ENCODE assay signal across 29 cellular contexts in the genomic region with DNA sequence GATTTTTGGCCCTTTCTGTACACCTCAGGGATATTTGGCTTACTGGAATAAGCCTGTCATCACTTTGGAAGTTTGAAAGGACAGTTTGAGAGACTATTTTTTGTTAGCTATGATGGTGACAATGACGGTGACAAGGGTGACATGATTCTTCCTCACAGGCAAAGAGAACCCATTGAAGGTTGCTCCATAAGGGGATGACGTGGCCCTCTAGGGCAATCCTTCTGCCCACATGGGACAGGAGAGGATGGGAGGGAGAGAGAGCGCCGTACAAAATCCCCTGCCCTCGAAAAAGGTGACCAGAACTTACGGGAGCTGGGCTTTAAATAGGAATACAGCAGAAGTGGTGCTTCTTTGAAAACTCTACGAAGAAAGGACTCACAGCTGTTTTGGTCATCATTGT. TPM values are rescaled to one million over a fixed set of nuclear protein-coding genes. Genes with fewer than 3 reads are reported as not detected.
DNase-seq lines count a peak whose midpoint lies in the region; ATAC-seq and TF ChIP-seq lines count a peak whose summit lies in the region.
"Had no signal": no experiment of that assay in that cellular context is flagged by ENCODE, and none has a peak within 500 bp of the region (broad histone marks: within the 10 kb centered on the region; RNA-seq: fewer than 3 reads in every experiment).

No MANE protein-coding gene starts in this region.

- no peaks in the 10 kb centered on the region for H3K27me3 Mint-ChIP-seq in CD4-positive, alpha-beta T cell
- H3K27me3 Mint-ChIP-seq in T-helper 17 cell (no peaks in the 10 kb centered on the region), MCF 10A (ENCODE audit: insufficient read depth, unreplicated experiment) (peaks cover 98% of the 10 kb centered on the region)
- H3K27me3 Mint-ChIP-seq: activated naive CD4-positive, alpha-beta T cell treated with anti-CD3 and anti-CD28 coated beads, Interleukin-2, amount 10 ng/mL, durations not matched to agents 7 days and 5 days; activated T-helper 17 cell treated with anti-CD3 and anti-CD28 coated beads, Interleukin-2, amount 50 U/mL, for 72 hours had no signal

- CTCF ChIA-PET in CD4-positive, alpha-beta T cell (lab: Charles Lee), result no interaction called here
- CTCF ChIA-PET in MCF 10A (lab: Yijun Ruan, JAX), result interaction anchor here (0.7 to 1.3 kb wide), 3 partner anchors 13 to 146 kb away, joined by 3 to 4 read pairs (median 3); no protein-coding TSS in a partner anchor

- H3K36me3 ChIP-seq in right atrium auricular region (peaks cover 9% of the 10 kb centered on the region), spleen (peaks cover 0 to 33% (median 5%) of the 10 kb centered on the region in 6 donors)
- H3K36me3 ChIP-seq: breast epithelium, pancreas, tibial nerve had no signal

- H3K36me3 Mint-ChIP-seq in CD4-positive, alpha-beta T cell (ENCODE audit: low read depth), result peaks cover 56% of the 10 kb centered on the region
- H3K36me3 Mint-ChIP-seq in T-helper 17 cell (ENCODE audit: low read depth), result peaks cover 3% of the 10 kb centered on the region
- H3K36me3 Mint-ChIP-seq in MCF 10A (ENCODE audit: insufficient read depth, unreplicated experiment), result peaks cover 5% of the 10 kb centered on the region
- H3K36me3 Mint-ChIP-seq: IgD-negative memory B cell, immature natural killer cell had no signal

- H3K4me3 Mint-ChIP-seq in CD4-positive, alpha-beta T cell, result no peak overlapping the region
- H3K4me3 Mint-ChIP-seq in T-helper 17 cell (no peak overlapping the region), MCF 10A (ENCODE audit: unreplicated experiment) (no peak overlapping the region)
- H3K4me3 Mint-ChIP-seq: activated naive CD4-positive, alpha-beta T cell treated with anti-CD3 and anti-CD28 coated beads, Interleukin-2, amount 10 ng/mL, durations not matched to agents 7 days and 5 days; activated T-helper 17 cell treated with anti-CD3 and anti-CD28 coated beads, Interleukin-2, amount 50 U/mL, for 72 hours; IgD-negative memory B cell; immature natural killer cell; nephron had no signal

- peaks cover 0 to 49% of the 10 kb centered on the region in 2 donors for H3K4me1 ChIP-seq in right atrium auricular region
- H3K4me1 ChIP-seq in spleen, result peaks cover 0 to 49% (median 7%) of the 10 kb centered on the region in 6 donors
- H3K4me1 ChIP-seq: breast epithelium, tibial nerve had no signal

- TF ChIP-seq POLR2A in spleen (IDR thresholded peaks at IDR 0.05), result no peak

- H3K27ac Mint-ChIP-seq in CD4-positive, alpha-beta T cell, result peak overlapping the region; percentile 26
- H3K27ac Mint-ChIP-seq in T-helper 17 cell (peak overlapping the region; percentile 45), MCF 10A (ENCODE audit: low read depth, unreplicated experiment) (no peak overlapping the region)
- H3K27ac Mint-ChIP-seq: activated naive CD4-positive, alpha-beta T cell treated with anti-CD3 and anti-CD28 coated beads, Interleukin-2, amount 10 ng/mL, durations not matched to agents 7 days and 5 days; activated T-helper 17 cell treated with anti-CD3 and anti-CD28 coated beads, Interleukin-2, amount 50 U/mL, for 72 hours; immature natural killer cell had no signal

- TF ChIP-seq CTCF in CD4-positive, alpha-beta T cell (IDR thresholded peaks at IDR 0.05), result no peak
- TF ChIP-seq CTCF in right atrium auricular region (IDR thresholded peaks at IDR 0.05), result no peak
- TF ChIP-seq CTCF in spleen (IDR thresholded peaks at IDR 0.05 in 8 of 11, conservative IDR thresholded peaks at IDR 0.05 in 3 of 11), result no peak
- TF ChIP-seq CTCF in MCF 10A (IDR thresholded peaks at IDR 0.05; ENCODE audit: unreplicated experiment), result no peak

- H3K4me3 ChIP-seq in right atrium auricular region (no peak overlapping the region), spleen (no peak overlapping the region)
- H3K4me3 ChIP-seq: breast epithelium, pancreas, tibial nerve had no signal

- intact Hi-C loops in CD4-positive, alpha-beta T cell (cut with DNase I, micrococcal nuclease), result no loop called here
- intact Hi-C loops in spleen (cut with DNase I; ENCODE audit: low total_unique reads) (no loop called here), MCF 10A (cut with micrococcal nuclease) (no loop called here)

- H3K9me3 Mint-ChIP-seq in CD4-positive, alpha-beta T cell, result no peaks in the 10 kb centered on the region
- H3K9me3 Mint-ChIP-seq in MCF 10A (ENCODE audit: unreplicated experiment), result no peaks in the 10 kb centered on the region
- H3K9me3 Mint-ChIP-seq: activated naive CD4-positive, alpha-beta T cell treated with anti-CD3 and anti-CD28 coated beads, Interleukin-2, amount 10 ng/mL, durations not matched to agents 7 days and 5 days; activated T-helper 17 cell treated with anti-CD3 and anti-CD28 coated beads, Interleukin-2, amount 50 U/mL, for 72 hours; immature natural killer cell; nephron had no signal

- 74 to 81% (median 76%) methylated on average over 7 of the region's 7 CpGs for WGBS in spleen, 5 donors

- no peak for ATAC-seq in CD4-positive, alpha-beta T cell (ENCODE audit: poor library complexity)
- ATAC-seq in T-helper 17 cell, result no peak
- no peak for ATAC-seq in HG03139 (IDR thresholded peaks at IDR 0.05; ENCODE audit: unreplicated experiment)
- ATAC-seq: activated T-helper 17 cell treated with anti-CD3 and anti-CD28 coated beads, Interleukin-2, amount 50 U/mL, for 72 hours; sciatic nerve had no signal

- peaks cover 65% of the 10 kb centered on the region for H3K4me1 Mint-ChIP-seq in CD4-positive, alpha-beta T cell (ENCODE audit: low read depth)
- H3K4me1 Mint-ChIP-seq in T-helper 17 cell (peaks cover 21% of the 10 kb centered on the region), MCF 10A (ENCODE audit: insufficient read depth, unreplicated experiment) (no peaks in the 10 kb centered on the region)
- H3K4me1 Mint-ChIP-seq: IgD-negative memory B cell, immature natural killer cell had no signal

- H3K27ac ChIP-seq in CD4-positive, alpha-beta T cell (ENCODE audit: low read depth, low read length), result no peak overlapping the region
- H3K27ac ChIP-seq in right atrium auricular region (peak overlapping the region; percentile 81 to 91), spleen (peak overlapping the region in 2 of 8 donors; percentile 43 to 87)
- H3K27ac ChIP-seq: breast epithelium, C4-2B, pancreas, tibial nerve, VCaP had no signal

- H3K9me3 ChIP-seq in CD4-positive, alpha-beta T cell (ENCODE audit: control insufficient read depth, low read length), result no peaks in the 10 kb centered on the region
- no peaks in the 10 kb centered on the region for H3K9me3 ChIP-seq in T-helper 17 cell (ENCODE audit: control insufficient read depth, low read length, poor library complexity, severe bottlenecking)
- H3K9me3 ChIP-seq in right atrium auricular region, result no peaks in the 10 kb centered on the region
- no peaks in the 10 kb centered on the region for H3K9me3 ChIP-seq in spleen
- H3K9me3 ChIP-seq: breast epithelium, pancreas had no signal

- H3K27me3 ChIP-seq in CD4-positive, alpha-beta T cell (ENCODE audit: control insufficient read depth, insufficient read depth, low read length), result no peaks in the 10 kb centered on the region
- H3K27me3 ChIP-seq in right atrium auricular region (no peaks in the 10 kb centered on the region), spleen (replicated peaks in 1 of 7) (no peaks in the 10 kb centered on the region)
- H3K27me3 ChIP-seq: pancreas, tibial nerve had no signal

- POLR2A ChIA-PET in CD4-positive, alpha-beta T cell (lab: Charles Lee), result no interaction called here
- POLR2A ChIA-PET in MCF 10A (lab: Yijun Ruan, JAX), result no interaction called here

- no TSS peak for BruUV-seq in MCF 10A (replicated peaks; lab: Mats Ljungman, UMichigan)

- no peak for DNase-seq in CD4-positive, alpha-beta T cell
- DNase-seq in T-helper 17 cell (no peak), right atrium auricular region (ENCODE audit: low spot score) (no peak), spleen (peak; percentile 20), MCF 10A (ENCODE audit: unreplicated experiment) (no peak), anterior cingulate cortex (lab: John Stamatoyannopoulos, UW) (no peak)
- DNase-seq: activated CD4-positive, alpha-beta T cell treated with anti-CD3 and anti-CD28 coated beads for 4 hours; activated naive CD4-positive, alpha-beta T cell treated with anti-CD3 and anti-CD28 coated beads, Interleukin-2, amount 10 ng/mL, durations not matched to agents 7 days and 5 days; amygdala; effector CD8-positive, alpha-beta T cell; immature natural killer cell; left cardiac atrium; NCI-H1105 treated with DMSO at 0.1 percent for 48 hours; NCI-H187 treated with DMSO at 0.1 percent for 48 hours; NK-92 treated with Interleukin-12 subunit alpha and Interleukin-12 subunit beta, amount 100 ng/mL, for 24 hours; SIG-M5; stimulated activated CD4-positive, alpha-beta T cell treated with anti-CD3 and anti-CD28 coated beads, Interleukin-4, amount 100 ng/mL, for 24 hours; SW 1271; T-helper 9 cell had no signal

RNA-seq across cellular contexts. Expression of a gene that starts 22.6 kb away (rescaled TPM):
- 1 to 10 TPM; 2.9 to 3.4 TPM for total RNA-seq in CD4-positive, alpha-beta T cell
- total RNA-seq in T-helper 17 cell (1 to 10 TPM; 2.8 to 4.9 TPM), right atrium auricular region (10 to 100 TPM in 1 of 2 donors, 1 to 10 TPM in 1; 8.0 to 18.9 TPM), spleen (10 to 100 TPM; 14.6 to 85.2 (median 31.9) TPM), MCF 10A (2022) (not detected in 2 replicates)
- polyA plus RNA-seq in spleen, result 1 to 10 TPM; 1.9 to 4.8 (median 4.4) TPM
